In genomic region chr3:195624603-195625568, GRCh38 we compare ENCODE assay signal across 9 cellular contexts. TPM values are rescaled to one million over a fixed set of nuclear protein-coding genes. Genes with fewer than 3 reads are reported as not detected.
DNase-seq lines count a peak whose midpoint lies in the region; ATAC-seq and TF ChIP-seq lines count a peak whose summit lies in the region.
"Not testable (repeated sequence)": the region's sequence is repeated elsewhere in the genome, so short reads cannot be mapped to it uniquely, and the experiment has no call there.
"Had no signal": no experiment of that assay in that cellular context is flagged by ENCODE, and none has a peak within 500 bp of the region (broad histone marks: within the 10 kb centered on the region; RNA-seq: fewer than 3 reads in every experiment).

No MANE protein-coding gene starts in this region.

- intact Hi-C loops in PC-9 (cut with micrococcal nuclease; ENCODE audit: unreplicated experiment), result not testable (repeated sequence)
- intact Hi-C loops in cardiac septum (cut with DNase I), result loop anchor here (10.0 kb wide), 1 partner anchor 120 kb away; no protein-coding TSS in a partner anchor

- BruUV-seq in PC-9 (replicated peaks; lab: Mats Ljungman, UMichigan), result not testable (repeated sequence)

- not testable (repeated sequence) for H2BK5ac ChIP-seq in H9 (ENCODE audit: insufficient read length, low read length)

- WGBS in H9 (ENCODE audit: extremely low coverage, insufficient read length, low lambda C conversion rate), result no CpG with 5 or more reads among the region's 62 CpGs

- TF ChIP-seq CTCF in H9 (conservative IDR thresholded peaks at IDR 0.05); nephron progenitor cell (IDR thresholded peaks at IDR 0.05): not testable (repeated sequence)
- 0 out of 2 replicates have a peak, but pooled peaks have one; percentile 5 for TF ChIP-seq CTCF in PC-9 (conservative IDR thresholded peaks at IDR 0.05)

- POLR2A ChIA-PET in PC-9 (lab: Charles Lee; ENCODE audit: unreplicated experiment), result not testable (repeated sequence)

- not testable (repeated sequence) for H3K56ac ChIP-seq in H9 (ENCODE audit: insufficient read length, low read depth, low read length)

- ATAC-seq in GM19328 (IDR thresholded peaks at IDR 0.05; ENCODE audit: unreplicated experiment), result peak; percentile 67
- peak; percentile 69 for ATAC-seq in HG03139 (IDR thresholded peaks at IDR 0.05; ENCODE audit: unreplicated experiment)
- ATAC-seq in activated T-helper 17 cell treated with anti-CD3 and anti-CD28 coated beads, Interleukin-2, amount 50 U/mL, for 72 hours (replicated peaks), result peak; percentile 78

- H3K27ac Mint-ChIP-seq in H9, nephron progenitor cell: not testable (repeated sequence)
- H3K27ac Mint-ChIP-seq in activated T-helper 17 cell treated with anti-CD3 and anti-CD28 coated beads, Interleukin-2, amount 50 U/mL, for 72 hours, result peak overlapping the region; percentile 59

- not testable (repeated sequence) for H2AK5ac ChIP-seq in H9 (ENCODE audit: insufficient read length, low read length)

- not testable (repeated sequence) for H4K5ac ChIP-seq in H9 (ENCODE audit: insufficient read length, low read depth, low read length)

- H3K27ac ChIP-seq in BLaER1 treated with 17β-estradiol and CSF1 and Interleukin-3, amounts not matched to agents 10 nM and 100 nM, result peak overlapping the region in 1 of 11 experiments; percentile 49; a peak in 1 of 22 replicates
- H3K27ac ChIP-seq in H9 (ENCODE audit: insufficient read length, low read depth, low read length); PC-9: not testable (repeated sequence)

- H3K23ac ChIP-seq in H9 (ENCODE audit: insufficient read length, low read depth, low read length), result not testable (repeated sequence)

- not testable (repeated sequence) for H3K18ac ChIP-seq in H9 (ENCODE audit: insufficient read length, low read depth, low read length)

- H3K23me2 ChIP-seq in H9 (ENCODE audit: insufficient read length, low read depth, low read length, poor library complexity, severe bottlenecking), result not testable (repeated sequence)

- not testable (repeated sequence) for DNase-seq in H9, PC-9, nephron progenitor cell
- DNase-seq in cardiac septum (ENCODE audit: low spot score), result peak; percentile 49

- H3K4me2 ChIP-seq in BLaER1 treated with 17β-estradiol and CSF1 and Interleukin-3, amounts not matched to agents 10 nM and 100 nM, result peak overlapping the region in 7 of 11 experiments; percentile 30 to 51 (median 40); a peak in 9 of 22 replicates
- not testable (repeated sequence) for H3K4me2 ChIP-seq in H9 (ENCODE audit: insufficient read depth, insufficient read length, low read length)
- peak overlapping the region; percentile 54; the same call in 1 of the 2 replicates for H3K4me2 ChIP-seq in PC-9

- not testable (repeated sequence) for H3K79me2 ChIP-seq in H9 (ENCODE audit: insufficient read depth, low read length); PC-9 (ENCODE audit: low read depth)

- peaks cover 0 to 27% (median 14%) of the 10 kb centered on the region in 10 experiments; a peak in 12 of 20 replicates for H3K4me1 ChIP-seq in BLaER1 treated with 17β-estradiol and CSF1 and Interleukin-3, amounts not matched to agents 10 nM and 100 nM
- not testable (repeated sequence) for H3K4me1 ChIP-seq in H9 (ENCODE audit: insufficient read depth, low read length); PC-9 (replicated peaks; ENCODE audit: insufficient read depth)

- H4K91ac ChIP-seq in H9 (ENCODE audit: insufficient read length, low read depth, low read length), result not testable (repeated sequence)

- H3K27me3 Mint-ChIP-seq in H9 (ENCODE audit: low read depth) (peaks cover 17% of the 10 kb centered on the region), nephron progenitor cell (ENCODE audit: low read depth, poor library complexity) (peaks cover 24% of the 10 kb centered on the region)
- H3K27me3 Mint-ChIP-seq in activated T-helper 17 cell treated with anti-CD3 and anti-CD28 coated beads, Interleukin-2, amount 50 U/mL, for 72 hours, result not testable (repeated sequence)

- not testable (repeated sequence) for H2BK15ac ChIP-seq in H9 (ENCODE audit: low read depth, low read length)

- CTCF ChIA-PET in PC-9 (lab: Charles Lee), result not testable (repeated sequence)

- H3K9me2 ChIP-seq in PC-9 (ENCODE audit: insufficient read depth), result not testable (repeated sequence)

- not testable (repeated sequence) for H4K20me1 ChIP-seq in BLaER1 treated with 17β-estradiol and CSF1 and Interleukin-3, amounts not matched to agents 10 nM and 100 nM; H9 (ENCODE audit: control insufficient read depth, insufficient read depth, insufficient read length); PC-9 (ENCODE audit: insufficient read depth)

- not testable (repeated sequence) for H2BK120ac ChIP-seq in H9 (ENCODE audit: low read depth, low read length, poor library complexity, severe bottlenecking)

- H3K27me3 ChIP-seq in BLaER1 treated with 17β-estradiol and CSF1 and Interleukin-3, amounts not matched to agents 10 nM and 100 nM, result peaks cover 0 to 21% (median 0%) of the 10 kb centered on the region in 11 experiments; a peak in 9 of 22 replicates
- H3K27me3 ChIP-seq in H9 (ENCODE audit: insufficient read depth, low read length); PC-9 (ENCODE audit: insufficient read depth, low read depth): not testable (repeated sequence)

- not testable (repeated sequence) for H3K36me3 ChIP-seq in BLaER1 treated with 17β-estradiol and CSF1 and Interleukin-3, amounts not matched to agents 10 nM and 100 nM; PC-9 (ENCODE audit: low read depth)

- H3F3A ChIP-seq in PC-9 (ENCODE audit: insufficient read depth, low read depth), result not testable (repeated sequence)

- H3K79me1 ChIP-seq in H9 (ENCODE audit: insufficient read depth, low read depth, low read length, poor library complexity, severe bottlenecking), result not testable (repeated sequence)

- H2BK20ac ChIP-seq in H9 (ENCODE audit: low read depth, low read length, poor library complexity, severe bottlenecking), result not testable (repeated sequence)

- H3K4me3 Mint-ChIP-seq in H9 (peak overlapping the region; percentile 49 to 57; a peak in 4 of 5 replicates), nephron progenitor cell (peak overlapping the region; percentile 50)
- H3K4me3 Mint-ChIP-seq in activated T-helper 17 cell treated with anti-CD3 and anti-CD28 coated beads, Interleukin-2, amount 50 U/mL, for 72 hours, result peak overlapping the region; percentile 61

- not testable (repeated sequence) for H3T11ph ChIP-seq in H9 (ENCODE audit: low read length)

- not testable (repeated sequence) for H2AFZ ChIP-seq in H9 (ENCODE audit: low read length); PC-9

- H3K4ac ChIP-seq in H9 (ENCODE audit: low read depth, low read length), result not testable (repeated sequence)

- H2BK12ac ChIP-seq in H9 (ENCODE audit: insufficient read length, low read depth, low read length), result not testable (repeated sequence)

- H3K9ac ChIP-seq in BLaER1 treated with 17β-estradiol and CSF1 and Interleukin-3, amounts not matched to agents 10 nM and 100 nM; H9 (ENCODE audit: extremely low read depth, insufficient read length, low read length): not testable (repeated sequence)

- H3K36me3 Mint-ChIP-seq in H9 (ENCODE audit: insufficient read depth in 1 of 3, low read depth in 3 of 3); activated T-helper 17 cell treated with anti-CD3 and anti-CD28 coated beads, Interleukin-2, amount 50 U/mL, for 72 hours (ENCODE audit: low read depth); nephron progenitor cell (ENCODE audit: low read depth): not testable (repeated sequence)

- not testable (repeated sequence) for H3K9me3 ChIP-seq in BLaER1 treated with 17β-estradiol and CSF1 and Interleukin-3, amounts not matched to agents 10 nM and 100 nM (replicated peaks in 1 of 11); H9 (ENCODE audit: control insufficient read depth, low read depth, low read length); PC-9 (ENCODE audit: insufficient read depth, low read depth)

- H3K4me3 ChIP-seq in BLaER1 treated with 17β-estradiol and CSF1 and Interleukin-3, amounts not matched to agents 10 nM and 100 nM; PC-9: not testable (repeated sequence)

- H3K14ac ChIP-seq in H9 (ENCODE audit: insufficient read depth, low read length), result not testable (repeated sequence)

- H4K8ac ChIP-seq in H9 (replicated peaks; ENCODE audit: insufficient read length, low read depth, low read length), result not testable (repeated sequence)

- H3K4me1 Mint-ChIP-seq in H9 (peaks cover 17 to 18% of the 10 kb centered on the region in 2 experiments), nephron progenitor cell (peaks cover 18% of the 10 kb centered on the region)
- peaks cover 10% of the 10 kb centered on the region for H3K4me1 Mint-ChIP-seq in activated T-helper 17 cell treated with anti-CD3 and anti-CD28 coated beads, Interleukin-2, amount 50 U/mL, for 72 hours

- H3K9me3 Mint-ChIP-seq in H9; activated T-helper 17 cell treated with anti-CD3 and anti-CD28 coated beads, Interleukin-2, amount 50 U/mL, for 72 hours; nephron progenitor cell: not testable (repeated sequence)

RNA-seq across cellular contexts. Expression of gene APOD, which starts 41.1 kb away (rescaled TPM):
- total RNA-seq in H9 (2021), result not detected in 2 replicates
- total RNA-seq in PC-9 (2021), result 0.48 TPM in 1 of 2 replicates, not detected in the other
- total RNA-seq in activated T-helper 17 cell treated with anti-CD3 and anti-CD28 coated beads, Interleukin-2, amount 50 U/mL, for 72 hours, result 1 to 10 TPM in 1 of 2 donors, not detected in 1; 4.2 TPM
- 692 TPM for total RNA-seq in cardiac septum
- total RNA-seq: A673 had no signal

Comparison
In these comparisons a context has a peak if more than half of its experiments do, and no peak if none do; other contexts are left out.
1. RNA of gene APOD, which starts 41.1 kb away (total RNA-seq): 692 TPM in cardiac septum (single experiment); 4.2 TPM in activated T-helper 17 cell treated with anti-CD3 and anti-CD28 coated beads, Interleukin-2, amount 50 U/mL, for 72 hours, 0.48 TPM in PC-9 and not detected in H9; every median in the first group is over 100 times any median in the second.
2. Peak in every context shown above with its lines, with median percentiles within 50 percentile points of each other: ATAC-seq and H3K4me3 Mint-ChIP-seq.